ENCODE assay signal across 22 cellular contexts in the genomic region with DNA sequence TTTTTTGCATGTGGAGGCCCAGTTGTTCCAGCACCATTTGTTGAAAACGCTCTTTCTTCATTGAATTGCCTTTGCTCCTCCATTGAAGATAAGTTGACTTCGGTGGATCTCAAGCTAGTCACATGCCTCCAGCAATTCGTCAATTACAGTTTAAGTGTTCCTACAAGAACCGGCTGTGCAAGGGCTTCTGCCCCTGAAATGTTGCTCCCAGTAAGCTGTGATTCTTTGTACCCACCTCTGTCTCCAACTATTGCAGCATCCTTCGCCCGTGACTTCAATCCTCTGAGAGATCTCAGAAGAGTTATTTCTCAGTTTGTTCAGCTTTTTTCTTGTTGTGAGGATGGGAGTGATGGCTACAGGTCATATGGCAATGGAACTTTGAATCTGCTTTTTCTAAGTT.
"Had no signal": no experiment of that assay in that cellular context is flagged by ENCODE, and none has a peak within 500 bp of the region (broad histone marks: within the 10 kb centered on the region; RNA-seq: fewer than 3 reads in every experiment).

No MANE protein-coding gene starts in this region.

- H3K27ac Mint-ChIP-seq: mesothelial cell of epicardium, naive B cell had no signal

- DNase-seq: colonic mucosa; dermis blood vessel endothelial cell; dorsolateral prefrontal cortex; effector CD4-positive, alpha-beta T cell; effector memory CD4-positive, alpha-beta T cell; erythroblast; esophagus squamous epithelium; foreskin fibroblast; foreskin melanocyte; gastrocnemius medialis; glutamatergic neuron; heart right ventricle; hippocampal formation; left cardiac atrium; left lung; left ventricle myocardium superior; lower lobe of right lung; mesenchymal stem cell; mucosa of descending colon; naive B cell had no signal

- H3K36me3 ChIP-seq: colonic mucosa, esophagus squamous epithelium, gastrocnemius medialis, heart right ventricle, left lung, lower lobe of right lung had no signal

- H3K4me3 Mint-ChIP-seq: mesothelial cell of epicardium, naive B cell had no signal

- H3K4me1 Mint-ChIP-seq: naive B cell had no signal

- H3K9me3 ChIP-seq: colonic mucosa, esophagus squamous epithelium, gastrocnemius medialis, left lung, lower lobe of right lung, mucosa of descending colon had no signal

- H3K27me3 ChIP-seq: colonic mucosa, dorsolateral prefrontal cortex, gastrocnemius medialis had no signal

- ATAC-seq: gastrocnemius medialis, heart right ventricle, left cardiac atrium, left lung, left ventricle myocardium superior, lower lobe of right lung, mucosa of descending colon had no signal

- H3K4me1 ChIP-seq: colonic mucosa, esophagus squamous epithelium, gastrocnemius medialis, heart right ventricle, left lung, lower lobe of right lung had no signal

- H3K4me3 ChIP-seq: colonic mucosa, dorsolateral prefrontal cortex, esophagus squamous epithelium, gastrocnemius medialis, heart right ventricle, left lung, lower lobe of right lung, mucosa of descending colon had no signal

- H3K27ac ChIP-seq: colonic mucosa, dorsolateral prefrontal cortex, epithelial cell of prostate, esophagus squamous epithelium, gastrocnemius medialis, heart right ventricle, left lung, lower lobe of right lung had no signal
